Comparison of ENCODE assay signal across 16 cellular contexts in genomic region chr7:99124236-99124635, GRCh38. TPM values are rescaled to one million over a fixed set of nuclear protein-coding genes. Genes with fewer than 3 reads are reported as not detected.
DNase-seq lines count a peak whose midpoint lies in the region; ATAC-seq, FAIRE-seq and TF ChIP-seq lines count a peak whose summit lies in the region.
"Had no signal": no experiment of that assay in that cellular context is flagged by ENCODE, and none has a peak within 500 bp of the region (broad histone marks: within the 10 kb centered on the region; RNA-seq: fewer than 3 reads in every experiment).

No MANE protein-coding gene starts in this region.

- intact Hi-C loops in adrenal gland (cut with DNase I) (no loop called here), left ventricle myocardium superior (cut with micrococcal nuclease) (no loop called here), gastrocnemius medialis (cut with DNase I; ENCODE audit: low total_unique reads) (no loop called here)

- 84% methylated on average over 4 of the region's 4 CpGs for WGBS in A549 (ENCODE audit: missing lambda C conversion rate)
- 52 to 79% (median 61%) methylated on average over 4 of the region's 4 CpGs for WGBS in adrenal gland, 4 donors

- CTCF ChIA-PET in A549 (lab: Yijun Ruan, JAX), result interaction anchor here (0.7 to 1.0 kb wide), 3 partner anchors 11 to 187 kb away, joined by 3 to 4 read pairs (median 3); no protein-coding TSS in a partner anchor

- H3K36me3 ChIP-seq in adrenal gland (replicated peaks in 1 of 2) (no peaks in the 10 kb centered on the region), gastrocnemius medialis (no peaks in the 10 kb centered on the region)
- H3K36me3 ChIP-seq: ovary had no signal

- in situ Hi-C loops in gastrocnemius medialis (cut with MboI; ENCODE audit: low sequenced_read_pairs in 4 of 4), result no loop called here

- TF ChIP-seq CTCF in A549 (IDR thresholded peaks at IDR 0.05), result no peak
- TF ChIP-seq CTCF in adrenal gland (IDR thresholded peaks at IDR 0.05), result no peak
- no peak for TF ChIP-seq CTCF in gastrocnemius medialis (IDR thresholded peaks at IDR 0.05 in 4 of 5, conservative IDR thresholded peaks at IDR 0.05 in 1 of 5)

- no peak for TF ChIP-seq EP300 in A549 (IDR thresholded peaks at IDR 0.05)

- H3K4me3 ChIP-seq in A549 (no peak overlapping the region), adrenal gland (no peak overlapping the region), gastrocnemius medialis (no peak overlapping the region)
- H3K4me3 ChIP-seq: body of pancreas, ovary had no signal

- TF ChIP-seq POLR2A in A549 (IDR thresholded peaks at IDR 0.05; ENCODE audit: low read length) (no peak), adrenal gland (IDR thresholded peaks at IDR 0.05) (no peak), gastrocnemius medialis (IDR thresholded peaks at IDR 0.05) (no peak)

- DNase-seq in A549 (ENCODE audit: low read depth in 1 of 2, low spot score in 1 of 2) (no peak), adrenal gland (peak in 1 of 7 donors; percentile 39), left ventricle myocardium superior (no peak), gastrocnemius medialis (no peak), NCI-H1694 treated with DMSO at 0.1 percent for 48 hours (lab: John Stamatoyannopoulos, UW) (no peak), iPS-NIHi7 (ENCODE audit: extremely low spot score) (no peak)
- DNase-seq: activated gamma-delta T cell treated with Interleukin-2 at 50 U/mL for 16 hours; body of pancreas; effector memory CD4-positive, alpha-beta T cell; foreskin melanocyte; HFFc6; NCI-H146; NCI-H524 had no signal

- peaks cover 63% of the 10 kb centered on the region for H3K4me1 ChIP-seq in A549
- H3K4me1 ChIP-seq in adrenal gland (replicated peaks in 1 of 2), result peaks cover 43 to 76% of the 10 kb centered on the region in 2 donors
- peaks cover 59 to 69% of the 10 kb centered on the region in 2 donors for H3K4me1 ChIP-seq in gastrocnemius medialis

- no peaks in the 10 kb centered on the region for H3K9me3 ChIP-seq in A549
- H3K9me3 ChIP-seq in adrenal gland (replicated peaks in 1 of 3), result no peaks in the 10 kb centered on the region
- H3K9me3 ChIP-seq in gastrocnemius medialis, result no peaks in the 10 kb centered on the region
- H3K9me3 ChIP-seq: body of pancreas, ovary had no signal

- TF ChIP-seq RAD21 in A549 (conservative IDR thresholded peaks at IDR 0.05 in 1 of 2, IDR thresholded peaks at IDR 0.05 in 1 of 2), result no peak

- H3K27me3 ChIP-seq in adrenal gland (no peaks in the 10 kb centered on the region), gastrocnemius medialis (no peaks in the 10 kb centered on the region)
- H3K27me3 ChIP-seq: body of pancreas, ovary had no signal

- no peak for FAIRE-seq in A549 (lab: Jason Lieb, UNC)

- POLR2A ChIA-PET in A549 (lab: Yijun Ruan, JAX), result interaction anchor here (0.9 kb wide), 1 partner anchor 10 kb away, joined by 3 read pairs; no protein-coding TSS in a partner anchor

- H3K27ac ChIP-seq in A549, result peak overlapping the region; percentile 41 to 59; a peak in 5 of 6 replicates
- peak overlapping the region; percentile 24 to 79 (median 60) for H3K27ac ChIP-seq in adrenal gland
- peak overlapping the region; percentile 56 to 83 (median 64) for H3K27ac ChIP-seq in gastrocnemius medialis

- ATAC-seq in A549 (peak in 1 of 2 experiments; percentile 25; a peak in 3 of 6 replicates), left ventricle myocardium superior (peak; percentile 11), gastrocnemius medialis (no peak), HG03139 (IDR thresholded peaks at IDR 0.05; ENCODE audit: unreplicated experiment) (no peak), HG03342 (IDR thresholded peaks at IDR 0.05; ENCODE audit: unreplicated experiment) (no peak)
- ATAC-seq: body of pancreas had no signal

- peak overlapping the region; percentile 60 for H3K4me2 ChIP-seq in A549

TF ChIP-seq in A549, 52 proteins besides CTCF, POLR2A, EP300 and RAD21:
- no peak for TF ChIP-seq KDM5A (IDR thresholded peaks at IDR 0.05)
- no peak for TF ChIP-seq ZC3H11A (IDR thresholded peaks at IDR 0.05)
- no peak for TF ChIP-seq CHD2 (IDR thresholded peaks at IDR 0.05; ENCODE audit: low read length, partially characterized antibody)
- no peak for TF ChIP-seq NR3C1 (IDR thresholded peaks at IDR 0.05)
- TF ChIP-seq NPAS2 (CRISPR knock-in tag; IDR thresholded peaks at IDR 0.05; ENCODE audit: borderline replicate concordance), result no peak
- no peak for TF ChIP-seq GATA3 (IDR thresholded peaks at IDR 0.05; ENCODE audit: borderline replicate concordance)
- no peak for TF ChIP-seq CBX2 (IDR thresholded peaks at IDR 0.05; ENCODE audit: borderline replicate concordance, low read depth)
- TF ChIP-seq TP53 (CRISPR knock-in tag; IDR thresholded peaks at IDR 0.05), result no peak
- no peak for TF ChIP-seq RARB (CRISPR knock-in tag; IDR thresholded peaks at IDR 0.05)
- TF ChIP-seq USF2 (IDR thresholded peaks at IDR 0.05), result no peak
- no peak for TF ChIP-seq HMGXB4 (CRISPR knock-in tag; IDR thresholded peaks at IDR 0.05; ENCODE audit: borderline replicate concordance)
- no peak for TF ChIP-seq HDAC2 (IDR thresholded peaks at IDR 0.05)
- no peak for TF ChIP-seq HOXB13 (CRISPR knock-in tag; IDR thresholded peaks at IDR 0.05; ENCODE audit: low read depth)
- TF ChIP-seq JUN (IDR thresholded peaks at IDR 0.05), result no peak
- TF ChIP-seq HEYL (CRISPR knock-in tag; IDR thresholded peaks at IDR 0.05), result no peak
- no peak for TF ChIP-seq ZFP36 (IDR thresholded peaks at IDR 0.05; ENCODE audit: borderline replicate concordance, partially characterized antibody)

RNA-seq across cellular contexts. Expression of gene SMURF1, which starts 19.7 kb away (rescaled TPM):
- polyA plus RNA-seq in A549 (2011; rRNA removed) (21.5 and 22.1 TPM in 2 replicates), A549 (2017; fragmentation: RNase III; extraction: RNeasy Plus Mini Kit Qiagen cat#74134 plus additional on column Dnase treatment) (13.3 to 15.4 TPM (median 13.8 TPM) in 3 replicates), adrenal gland (10 to 100 TPM in 2 of 3 donors, 1 to 10 TPM in 1; 8.9 to 16.7 (median 14.8) TPM)
- polyA plus RNA-seq in A549 (2012; cell fraction: cytosol; rRNA removed), result 8.6 and 10.8 TPM in 2 replicates
- polyA plus RNA-seq in A549 (2012; cell fraction: nucleus; rRNA removed), result 23.9 and 34.3 TPM in 2 replicates
- polyA minus RNA-seq in A549 (2011; rRNA and poly(A)+ RNA removed), result 20.1 and 20.5 TPM in 2 replicates
- total RNA-seq in adrenal gland (10 to 100 TPM; 16.7 to 40.3 (median 23.0) TPM), left ventricle myocardium superior (11.5 TPM), gastrocnemius medialis (10 to 100 TPM; 15.4 to 44.8 (median 18.3) TPM)
